2 cellular contexts compared by ENCODE assay signal in genomic region chrX:118726887-118727685, GRCh38.
TF ChIP-seq lines count a peak whose summit lies in the region.

Gene IL13RA1, plus strand, starts transcription at chrX:118727606. Its CDS starts 33 bp downstream, at chrX:118727639.

TF ChIP-seq in HEK293, 187 proteins besides CTCF, POLR2A, EP300 and RAD21 (continued from another document and continues in another):
- TF ChIP-seq ZNF280C (tag by site-specific recombination; IDR thresholded peaks at IDR 0.05) (no peak), ZNF112 (tag by site-specific recombination; IDR thresholded peaks at IDR 0.05) (no peak), ZFP69B (tag by site-specific recombination; IDR thresholded peaks at IDR 0.05) (no peak; the same call in 1 of the 2 replicates), KLF1 (tag by site-specific recombination; IDR thresholded peaks at IDR 0.05) (peak; percentile 55), ZNF302 (tag by site-specific recombination; IDR thresholded peaks at IDR 0.05; ENCODE audit: low read depth) (no peak), ZBTB49 (tag by site-specific recombination; IDR thresholded peaks at IDR 0.05; ENCODE audit: low read depth) (no peak), ZNF48 (tag by site-specific recombination; IDR thresholded peaks at IDR 0.05) (no peak), ZNF521 (tag by site-specific recombination; IDR thresholded peaks at IDR 0.05) (no peak), ZNF776 (tag by site-specific recombination; IDR thresholded peaks at IDR 0.05; ENCODE audit: borderline replicate concordance) (no peak), AEBP2 (tag by site-specific recombination; IDR thresholded peaks at IDR 0.05; ENCODE audit: borderline replicate concordance) (no peak), ZNF248 (tag by site-specific recombination; IDR thresholded peaks at IDR 0.05) (no peak), ZFP3 (tag by site-specific recombination; IDR thresholded peaks at IDR 0.05; ENCODE audit: low read depth) (no peak), ZSCAN16 (tag by site-specific recombination; IDR thresholded peaks at IDR 0.05) (no peak), ZBTB8A (tag by site-specific recombination; IDR thresholded peaks at IDR 0.05) (no peak), ZNF324 (tag by site-specific recombination; IDR thresholded peaks at IDR 0.05) (no peak), ZNF626 (tag by site-specific recombination; IDR thresholded peaks at IDR 0.05) (no peak), MZF1 (tag by site-specific recombination; IDR thresholded peaks at IDR 0.05; ENCODE audit: borderline replicate concordance) (no peak), ZBTB17 (tag by site-specific recombination; IDR thresholded peaks at IDR 0.05) (no peak), ZNF223 (tag by site-specific recombination; IDR thresholded peaks at IDR 0.05) (peak; percentile 88), ZNF24 (tag by site-specific recombination; IDR thresholded peaks at IDR 0.05) (no peak), ZSCAN5A (tag by site-specific recombination; IDR thresholded peaks at IDR 0.05) (no peak; the same call in 1 of the 2 replicates), ZNF174 (tag by site-specific recombination; IDR thresholded peaks at IDR 0.05) (no peak), ZNF391 (tag by site-specific recombination; IDR thresholded peaks at IDR 0.05; ENCODE audit: borderline replicate concordance, low read depth) (no peak), ZNF16 (tag by site-specific recombination; IDR thresholded peaks at IDR 0.05; ENCODE audit: low read depth) (no peak), TRIM28 (IDR thresholded peaks at IDR 0.05; ENCODE audit: borderline replicate concordance, low read length) (no peak), ZNF548 (tag by site-specific recombination; IDR thresholded peaks at IDR 0.05) (no peak), SETDB1 (IDR thresholded peaks at IDR 0.05; ENCODE audit: insufficient read length, low read length) (no peak)

TF ChIP-seq in HepG2, 621 proteins besides CTCF, POLR2A, EP300 and RAD21 (continued from another document and continues in another):
- TF ChIP-seq ZNF609 (CRISPR knock-in tag; IDR thresholded peaks at IDR 0.05; ENCODE audit: borderline replicate concordance) (peak; percentile 63; the same call in 1 of the 2 replicates), CREM (IDR thresholded peaks at IDR 0.05) (peak; percentile 70), CREM (CRISPR knock-in tag; IDR thresholded peaks at IDR 0.05) (no peak), STAT5B (CRISPR knock-in tag; IDR thresholded peaks at IDR 0.05) (no peak), ZUFSP (CRISPR knock-in tag; IDR thresholded peaks at IDR 0.05; ENCODE audit: borderline replicate concordance) (no peak), ZNF800 (CRISPR knock-in tag; IDR thresholded peaks at IDR 0.05) (no peak), GMEB2 (CRISPR knock-in tag; IDR thresholded peaks at IDR 0.05; ENCODE audit: low read depth) (no peak), ZNF589 (CRISPR knock-in tag; conservative IDR thresholded peaks at IDR 0.05) (peak; percentile 80; the same call in 1 of the 2 replicates), HDAC2 (CRISPR knock-in tag; IDR thresholded peaks at IDR 0.05) (peak; percentile 64; the same call in 1 of the 2 replicates), SIX1 (CRISPR knock-in tag; IDR thresholded peaks at IDR 0.05; ENCODE audit: borderline replicate concordance) (peak; percentile 78; the same call in 1 of the 2 replicates), HDAC1 (CRISPR knock-in tag; IDR thresholded peaks at IDR 0.05) (peak; percentile 65), ZNF274 (CRISPR knock-in tag; IDR thresholded peaks at IDR 0.05) (no peak), ZNF761 (CRISPR knock-in tag; conservative IDR thresholded peaks at IDR 0.05) (no peak), BCL6 (CRISPR knock-in tag; IDR thresholded peaks at IDR 0.05) (peak; percentile 79), ZNF564 (CRISPR knock-in tag; IDR thresholded peaks at IDR 0.05) (no peak), RARA (CRISPR knock-in tag; IDR thresholded peaks at IDR 0.05) (peak; percentile 89), SKIL (CRISPR knock-in tag; IDR thresholded peaks at IDR 0.05; ENCODE audit: borderline replicate concordance) (peak; percentile 84), BORCS8-MEF2B (CRISPR knock-in tag; IDR thresholded peaks at IDR 0.05) (no peak; the same call in 1 of the 2 replicates), ZFP91 (CRISPR knock-in tag; IDR thresholded peaks at IDR 0.05; ENCODE audit: borderline replicate concordance) (peak; percentile 69; the same call in 1 of the 2 replicates), PITX1 (CRISPR knock-in tag; IDR thresholded peaks at IDR 0.05) (peak; percentile 70), ZNF317 (CRISPR knock-in tag; IDR thresholded peaks at IDR 0.05) (peak; percentile 52; the same call in 1 of the 2 replicates), ZNF142 (CRISPR knock-in tag; IDR thresholded peaks at IDR 0.05) (no peak)
